ENCODE assay signal across 10 cellular contexts in genomic region chr2:234823877-234824376, GRCh38.
A peak's percentile ranks its signal among the peaks of the same experiment; 100 is the strongest.
DNase-seq lines count a peak whose midpoint lies in the region; ATAC-seq, FAIRE-seq and TF ChIP-seq lines count a peak whose summit lies in the region.
"Had no signal": no experiment of that assay in that cellular context is flagged by ENCODE, and none has a peak within 500 bp of the region (broad histone marks: within the 10 kb centered on the region; RNA-seq: fewer than 3 reads in every experiment).

No MANE protein-coding gene starts in this region.

- H3K27me3 ChIP-seq in HUES48 (ENCODE audit: control insufficient read depth, insufficient read depth, low read length) (no peaks in the 10 kb centered on the region), HepG2 (ENCODE audit: control insufficient read depth in 1 of 2, insufficient read depth in 2 of 2, low read length in 2 of 2) (no peaks in the 10 kb centered on the region), vagina (no peaks in the 10 kb centered on the region)

- TF ChIP-seq RAD21 in HepG2 (CRISPR knock-in tag; IDR thresholded peaks at IDR 0.05), result no peak; the same call in 1 of the 2 replicates

- H3K9me3 ChIP-seq in HUES48 (ENCODE audit: control insufficient read depth, insufficient read depth, low read length) (no peaks in the 10 kb centered on the region), HepG2 (ENCODE audit: low read length) (no peaks in the 10 kb centered on the region), vagina (no peaks in the 10 kb centered on the region)

- no peaks in the 10 kb centered on the region for H3K4me1 Mint-ChIP-seq in activated T-cell treated with anti-CD3 and anti-CD28 coated beads, Interleukin-2, amount 50 U/mL, for 72 hours (ENCODE audit: low read depth)

- 3% methylated on average over 2 of the region's 2 CpGs for WGBS in HepG2 (ENCODE audit: low lambda C conversion rate)

- no peak overlapping the region for H3K4me3 Mint-ChIP-seq in activated T-cell treated with anti-CD3 and anti-CD28 coated beads, Interleukin-2, amount 50 U/mL, for 72 hours

- H3K9me3 Mint-ChIP-seq in activated T-cell treated with anti-CD3 and anti-CD28 coated beads, Interleukin-2, amount 50 U/mL, for 72 hours, result no peaks in the 10 kb centered on the region

- POLR2A ChIA-PET in HepG2 (lab: Yijun Ruan, JAX), result interaction anchor here (0.8 to 1.8 kb wide), 20 partner anchors 10 to 153 kb away, joined by 3 to 15 read pairs (median 4); no protein-coding TSS in a partner anchor

- intact Hi-C loops in HepG2 (cut with micrococcal nuclease; ENCODE audit: unreplicated experiment), result loop anchor here (1.0 kb wide), 1 partner anchor 56 kb away; no protein-coding TSS in a partner anchor
- intact Hi-C loops in vagina (cut with DNase I), result no loop called here
- intact Hi-C loops in left colon (cut with DNase I, micrococcal nuclease), result no loop called here

- in situ Hi-C loops in HepG2 (cut with HindIII; ENCODE audit: extremely low pct_ligation_motif_present, low pct_unique_long_range_greater_than_20kb), result no loop called here

- H3K4me3 ChIP-seq in HUES48 (ENCODE audit: low read depth, low read length) (no peak overlapping the region), HepG2 (replicated peaks in 1 of 3; ENCODE audit: insufficient read depth in 1 of 3, low read depth in 2 of 3, low read length in 3 of 3) (peak overlapping the region in 2 of 3 experiments; percentile 23 to 28; a peak in 2 of 6 replicates), vagina (no peak overlapping the region)

- DNase-seq in dermis blood vessel endothelial cell (peak; percentile 97), HepG2 (ENCODE audit: low spot score) (peak; percentile 80), vagina (ENCODE audit: extremely low spot score in 2 of 2) (no peak), left colon (no peak), NCI-H2107 treated with DMSO at 0.1 percent for 48 hours (lab: John Stamatoyannopoulos, UW; ENCODE audit: unreplicated experiment) (no peak), DMS79 treated with DMSO at 0.1 percent for 48 hours (lab: John Stamatoyannopoulos, UW) (no peak)
- DNase-seq in activated T-cell treated with anti-CD3 and anti-CD28 coated beads, Interleukin-2, amount 50 U/mL, for 72 hours, result no peak
- DNase-seq: central memory CD4-positive, alpha-beta T cell; NCI-H2029 treated with DMSO at 0.1 percent for 48 hours had no signal

- H3K36me3 Mint-ChIP-seq in activated T-cell treated with anti-CD3 and anti-CD28 coated beads, Interleukin-2, amount 50 U/mL, for 72 hours (ENCODE audit: insufficient read depth in 2 of 2), result no peaks in the 10 kb centered on the region

- TF ChIP-seq POLR2A in HepG2 (IDR thresholded peaks at IDR 0.05; ENCODE audit: insufficient read depth in 1 of 2, low read depth in 2 of 2, low read length in 2 of 2) (no peak), vagina (IDR thresholded peaks at IDR 0.05) (no peak)

- H3K9ac ChIP-seq in HUES48 (ENCODE audit: low read depth, low read length) (no peak overlapping the region), HepG2 (ENCODE audit: insufficient read depth, low read depth, low read length) (0 out of 2 replicates have a peak overlapping the region, but pooled peaks have one; percentile 19)

- no peaks in the 10 kb centered on the region for H3K79me2 ChIP-seq in HepG2 (ENCODE audit: insufficient read depth, low read length)

- FAIRE-seq in HepG2 (lab: Jason Lieb, UNC), result peak; percentile 94

- H3K4me1 ChIP-seq in HUES48 (ENCODE audit: control insufficient read depth, insufficient read depth, low read length) (no peaks in the 10 kb centered on the region), HepG2 (ENCODE audit: insufficient read depth, low read length) (peaks cover 47% of the 10 kb centered on the region), vagina (peaks cover 13% of the 10 kb centered on the region)

- no peaks in the 10 kb centered on the region for H3K36me3 ChIP-seq in HUES48 (ENCODE audit: control insufficient read depth, insufficient read depth, low read length)
- no peaks in the 10 kb centered on the region for H3K36me3 ChIP-seq in HepG2 (replicated peaks in 1 of 2; ENCODE audit: control insufficient read depth in 1 of 2, insufficient read depth in 2 of 2, low read length in 2 of 2)
- no peaks in the 10 kb centered on the region for H3K36me3 ChIP-seq in vagina

- no peak overlapping the region for H3K27ac Mint-ChIP-seq in activated T-cell treated with anti-CD3 and anti-CD28 coated beads, Interleukin-2, amount 50 U/mL, for 72 hours

- no peaks in the 10 kb centered on the region for H4K20me1 ChIP-seq in HepG2 (ENCODE audit: insufficient read depth, low read length)

- peak overlapping the region; percentile 58 for H3K4me2 ChIP-seq in HepG2 (ENCODE audit: low read depth, low read length)

- H3K27ac ChIP-seq in HUES48 (ENCODE audit: low read depth, low read length), result peak overlapping the region; percentile 9
- peak overlapping the region; percentile 1 for H3K27ac ChIP-seq in HepG2 (ENCODE audit: extremely low read length, insufficient read depth, low read length)
- peak overlapping the region; percentile 38 for H3K27ac ChIP-seq in vagina

- TF ChIP-seq CTCF in HepG2 (CRISPR knock-in tag; IDR thresholded peaks at IDR 0.05) (no peak), vagina (IDR thresholded peaks at IDR 0.05) (no peak)

- H3K27me3 Mint-ChIP-seq in activated T-cell treated with anti-CD3 and anti-CD28 coated beads, Interleukin-2, amount 50 U/mL, for 72 hours (ENCODE audit: low read depth), result no peaks in the 10 kb centered on the region

- BruUV-seq in HepG2 (replicated peaks; lab: Mats Ljungman, UMichigan), result no TSS peak

- H2AFZ ChIP-seq in HepG2 (ENCODE audit: low read length), result peak overlapping the region; percentile 69

- TF ChIP-seq EP300 in HepG2 (IDR thresholded peaks at IDR 0.05; ENCODE audit: low read depth in 2 of 2, low read length in 2 of 2) (peak in 1 of 2 experiments; percentile 60; a peak in 1 of 4 replicates), HepG2 (CRISPR knock-in tag; IDR thresholded peaks at IDR 0.05; ENCODE audit: borderline replicate concordance) (0 out of 2 replicates have a peak, but pooled peaks have one; percentile 41)

- CTCF ChIA-PET in HepG2 (lab: Yijun Ruan, JAX; ENCODE audit: low intra/inter-chr PET ratio, low total read pairs), result no interaction called here

- ATAC-seq in HepG2, result peak; percentile 91
- no peak for ATAC-seq in left colon
- ATAC-seq in activated T-cell treated with anti-CD3 and anti-CD28 coated beads, Interleukin-2, amount 50 U/mL, for 72 hours (replicated peaks in 1 of 2), result no peak

TF ChIP-seq in HepG2, 621 proteins besides CTCF, POLR2A, EP300 and RAD21 (continues in another document):
- TF ChIP-seq ZNF598 (CRISPR knock-in tag; IDR thresholded peaks at IDR 0.05; ENCODE audit: borderline replicate concordance) (no peak), STAG1 (CRISPR knock-in tag; IDR thresholded peaks at IDR 0.05) (peak; percentile 24; the same call in 1 of the 2 replicates), ZNF614 (CRISPR knock-in tag; IDR thresholded peaks at IDR 0.05; ENCODE audit: borderline replicate concordance) (0 out of 2 replicates have a peak, but pooled peaks have one; percentile 55), SOX6 (IDR thresholded peaks at IDR 0.05) (no peak), SOX6 (CRISPR knock-in tag; IDR thresholded peaks at IDR 0.05) (peak; percentile 91), HINFP (CRISPR knock-in tag; IDR thresholded peaks at IDR 0.05; ENCODE audit: low read depth) (peak; percentile 44; the same call in 1 of the 2 replicates), GRHL1 (CRISPR knock-in tag; conservative IDR thresholded peaks at IDR 0.05) (no peak), YEATS2 (CRISPR knock-in tag; IDR thresholded peaks at IDR 0.05; ENCODE audit: borderline replicate concordance) (no peak), MAZ (IDR thresholded peaks at IDR 0.05; ENCODE audit: borderline replicate concordance, low read depth, low read length) (no peak), MAZ (CRISPR knock-in tag; IDR thresholded peaks at IDR 0.05; ENCODE audit: low read depth) (0 out of 2 replicates have a peak, but pooled peaks have one; percentile 27), KLF11 (CRISPR knock-in tag; IDR thresholded peaks at IDR 0.05) (no peak), ARNT (IDR thresholded peaks at IDR 0.05) (no peak), KLF6 (CRISPR knock-in tag; IDR thresholded peaks at IDR 0.05) (no peak), ZNF558 (CRISPR knock-in tag; IDR thresholded peaks at IDR 0.05; ENCODE audit: borderline replicate concordance) (no peak), ZNF335 (CRISPR knock-in tag; IDR thresholded peaks at IDR 0.05) (0 out of 2 replicates have a peak, but pooled peaks have one; percentile 18), HNF4A (CRISPR knock-in tag; IDR thresholded peaks at IDR 0.05) (peak; percentile 3; the same call in 1 of the 2 replicates), RCOR2 (CRISPR knock-in tag; IDR thresholded peaks at IDR 0.05) (peak; percentile 22; the same call in 1 of the 2 replicates)

Comparison
In these comparisons a context has a peak if more than half of its experiments do, and no peak if none do; other contexts are left out.
1. H3K4me3 ChIP-seq: peak in HepG2 (2 of 3); none in HUES48 (single experiment) and vagina (0 of 2).
2. DNase-seq: peak in dermis blood vessel endothelial cell (single experiment) and HepG2 (single experiment); none in vagina (0 of 2), left colon (0 of 2), NCI-H2107 treated with DMSO at 0.1 percent for 48 hours (single experiment), activated T-cell treated with anti-CD3 and anti-CD28 coated beads, Interleukin-2, amount 50 U/mL, for 72 hours (0 of 2) and DMS79 treated with DMSO at 0.1 percent for 48 hours (single experiment).
3. Peak in every context shown above with its lines, with median percentiles within 50 percentile points of each other: H3K27ac ChIP-seq.